9 cellular contexts compared by ENCODE assay signal in the genomic region with DNA sequence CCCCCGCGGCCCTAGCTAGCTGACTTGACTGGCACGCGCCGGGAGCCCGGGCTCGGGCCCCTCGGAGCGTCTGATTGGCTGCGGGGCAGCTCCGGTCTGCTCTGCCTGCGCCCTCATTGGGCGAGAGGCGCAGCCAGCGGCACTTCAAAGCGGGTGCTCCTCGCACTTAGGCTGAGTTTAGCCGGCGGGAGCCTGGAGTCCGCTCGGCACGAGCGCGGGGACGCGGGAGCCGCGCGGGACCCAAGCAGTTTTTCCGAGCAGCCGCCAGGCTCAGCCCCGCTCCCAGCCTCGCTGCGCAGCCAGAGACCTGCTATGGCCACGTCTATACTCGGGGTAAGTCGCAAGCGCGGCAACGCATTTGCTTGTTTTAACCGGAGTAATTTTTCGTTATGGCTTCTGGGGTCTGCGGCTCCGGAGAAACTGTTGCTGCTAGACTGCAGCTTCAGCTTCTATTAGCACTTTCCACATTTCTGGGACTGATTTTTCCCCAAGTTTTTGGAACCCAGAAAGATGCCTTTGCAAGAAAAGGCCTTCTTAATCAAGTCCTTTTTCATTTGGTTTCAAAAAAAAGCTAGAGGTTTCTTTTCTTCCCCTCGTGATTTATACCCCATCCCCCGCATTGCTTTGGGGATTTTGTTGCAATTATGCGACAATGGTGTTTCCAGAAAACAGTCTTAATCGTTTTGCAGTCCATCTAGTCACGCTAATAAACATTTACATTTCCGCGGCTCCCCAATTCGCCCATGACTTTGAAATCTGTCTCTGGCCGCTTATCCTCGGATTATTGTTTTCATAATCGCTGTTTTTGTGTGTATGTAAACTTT. TPM values are rescaled to one million over a fixed set of nuclear protein-coding genes. Genes with fewer than 3 reads are reported as not detected.
A peak's percentile ranks its signal among the peaks of the same experiment; 100 is the strongest.
DNase-seq lines count a peak whose midpoint lies in the region; ATAC-seq and TF ChIP-seq lines count a peak whose summit lies in the region.
"Had no signal": no experiment of that assay in that cellular context is flagged by ENCODE, and none has a peak within 500 bp of the region (broad histone marks: within the 10 kb centered on the region; RNA-seq: fewer than 3 reads in every experiment).

A gene (plus strand): TSS at position 174 of the 824 bp plus-strand sequence. CDS start 139 bp downstream, at position 313.

- POLR2A ChIA-PET in HEK293 (lab: Yijun Ruan, JAX) (interaction anchor here (0.6 kb wide), 1 partner anchor 669 kb away, joined by 3 read pairs; no protein-coding TSS in a partner anchor), SK-N-SH (lab: Yijun Ruan, JAX) (no interaction called here)

- no peak within 1 kb of the TSS for H3K9ac ChIP-seq in SK-N-SH

- H4K20me1 ChIP-seq in SK-N-SH (ENCODE audit: insufficient read depth), result peaks cover 20% of the 10 kb centered on the region

- no peak within 1 kb of the TSS; the same call in 1 of the 2 replicates for H2AFZ ChIP-seq in SK-N-SH (ENCODE audit: low read depth)

- peaks cover 97% of the 10 kb centered on the region for H3K27me3 ChIP-seq in SK-N-SH (ENCODE audit: insufficient read depth)

- peak within 1 kb of the TSS; percentile 79 for H3K4me3 ChIP-seq in HEK293 (ENCODE audit: low read depth, low read length)
- H3K4me3 ChIP-seq in SK-N-SH (ENCODE audit: low read depth in 2 of 2, low read length in 1 of 2), result peak within 1 kb of the TSS; percentile 11 to 17; a peak in 2 of 4 replicates
- peak within 1 kb of the TSS; percentile 26 for H3K4me3 ChIP-seq in epithelial cell of proximal tubule (ENCODE audit: low read depth, low read length)

- peak within 1 kb of the TSS; percentile 98 for H3K27ac ChIP-seq in HEK293 (ENCODE audit: extremely low read depth, low read depth, low read length)
- H3K27ac ChIP-seq in SK-N-SH (ENCODE audit: low read depth in 2 of 2, low read length in 1 of 2), result no peak within 1 kb of the TSS
- H3K27ac ChIP-seq: upper lobe of left lung had no signal

- no peaks in the 10 kb centered on the region for H3K36me3 ChIP-seq in HEK293 (ENCODE audit: control insufficient read depth in 2 of 2, insufficient read depth in 1 of 2, low read length in 2 of 2)
- H3K36me3 ChIP-seq in SK-N-SH (replicated peaks in 1 of 2; ENCODE audit: control insufficient read depth in 1 of 2, insufficient read depth in 2 of 2, low read length in 1 of 2), result no peaks in the 10 kb centered on the region
- H3K36me3 ChIP-seq: upper lobe of left lung had no signal

- CTCF ChIA-PET in HEK293 (lab: Yijun Ruan, JAX) (interaction anchor here (1.5 kb wide), 1 partner anchor 299 kb away, joined by 3 read pairs; no protein-coding TSS in a partner anchor), SK-N-SH (lab: Yijun Ruan, JAX) (interaction anchor here (0.7 to 2.6 kb wide), 5 partner anchors 9 to 1475 kb away, joined by 3 to 8 read pairs (median 4); no protein-coding TSS in a partner anchor)

- no peak for TF ChIP-seq CTCF in HEK293 (tag by site-specific recombination; IDR thresholded peaks at IDR 0.05)
- no peak for TF ChIP-seq CTCF in SK-N-SH (IDR thresholded peaks at IDR 0.05)
- no peak for TF ChIP-seq CTCF in epithelial cell of proximal tubule (conservative IDR thresholded peaks at IDR 0.05; ENCODE audit: low read depth, low read length)
- no peak for TF ChIP-seq CTCF in progenitor cell of endocrine pancreas (IDR thresholded peaks at IDR 0.05; ENCODE audit: unreplicated experiment)

- peak within 1 kb of the TSS; percentile 69 for H3K4me2 ChIP-seq in SK-N-SH

- peaks cover 13% of the 10 kb centered on the region for H3K4me1 Mint-ChIP-seq in progenitor cell of endocrine pancreas (ENCODE audit: low read depth)

- no peaks in the 10 kb centered on the region for H3K36me3 Mint-ChIP-seq in progenitor cell of endocrine pancreas (ENCODE audit: insufficient read depth)

- peak within 1 kb of the TSS; percentile 73 for H3K27ac Mint-ChIP-seq in progenitor cell of endocrine pancreas

- peaks cover 4% of the 10 kb centered on the region for H3F3A ChIP-seq in SK-N-SH (replicated peaks; ENCODE audit: insufficient read depth)

- DNase-seq in CD1c-positive myeloid dendritic cell (ENCODE audit: extremely low spot score), result peak; percentile 30
- peak; percentile 91 for DNase-seq in SK-N-SH
- DNase-seq in epithelial cell of proximal tubule (ENCODE audit: low read depth), result no peak
- DNase-seq in progenitor cell of endocrine pancreas (ENCODE audit: low spot score, unreplicated experiment), result peak; percentile 30
- no peak for DNase-seq in effector CD4-positive, alpha-beta T cell

- no peak for TF ChIP-seq RAD21 in SK-N-SH (IDR thresholded peaks at IDR 0.05; ENCODE audit: low read length)

- H3K4me1 ChIP-seq in HEK293 (ENCODE audit: control insufficient read depth, insufficient read depth, low read length) (peaks cover 10% of the 10 kb centered on the region), SK-N-SH (ENCODE audit: control insufficient read depth in 1 of 2, insufficient read depth in 2 of 2, low read depth in 1 of 2, low read length in 1 of 2) (peaks cover 0 to 28% of the 10 kb centered on the region in 2 experiments; a peak in 1 of 4 replicates)

- no peaks in the 10 kb centered on the region for H3K9me3 ChIP-seq in HEK293 (ENCODE audit: control insufficient read depth, insufficient read depth, low read depth, low read length)
- H3K9me3 ChIP-seq in SK-N-SH, result no peaks in the 10 kb centered on the region
- H3K9me3 ChIP-seq: upper lobe of left lung had no signal

- no peaks in the 10 kb centered on the region for H3K9me2 ChIP-seq in SK-N-SH

- peaks cover 85% of the 10 kb centered on the region for H3K27me3 Mint-ChIP-seq in progenitor cell of endocrine pancreas

- H3K4me3 Mint-ChIP-seq in progenitor cell of endocrine pancreas (ENCODE audit: low read depth), result peak within 1 kb of the TSS; percentile 49

- H3K79me2 ChIP-seq in SK-N-SH (ENCODE audit: insufficient read depth), result no peaks in the 10 kb centered on the region

- ATAC-seq in GM19397 (IDR thresholded peaks at IDR 0.05; ENCODE audit: unreplicated experiment) (no peak), GM21717 (IDR thresholded peaks at IDR 0.05; ENCODE audit: unreplicated experiment) (no peak)

- 2% methylated on average over 44 of the region's 55 CpGs for WGBS in SK-N-SH (ENCODE audit: low lambda C conversion rate)

- TF ChIP-seq EP300 in SK-N-SH (IDR thresholded peaks at IDR 0.05; ENCODE audit: borderline replicate concordance in 1 of 2, low read depth in 1 of 2, low read length in 1 of 2), result no peak

- no peaks in the 10 kb centered on the region for H3K9me3 Mint-ChIP-seq in progenitor cell of endocrine pancreas (ENCODE audit: low read depth)

TF ChIP-seq in HEK293, 187 proteins besides CTCF, POLR2A, EP300 and RAD21 (continues in another document):
- no peak for TF ChIP-seq ZFP69B (tag by site-specific recombination; IDR thresholded peaks at IDR 0.05)
- no peak for TF ChIP-seq ZNF560 (tag by site-specific recombination; IDR thresholded peaks at IDR 0.05; ENCODE audit: borderline replicate concordance)
- no peak for TF ChIP-seq FEZF1 (tag by site-specific recombination; IDR thresholded peaks at IDR 0.05)
- TF ChIP-seq OSR2 (tag by site-specific recombination; IDR thresholded peaks at IDR 0.05), result peak; percentile 67
- TF ChIP-seq, protein P1, sequence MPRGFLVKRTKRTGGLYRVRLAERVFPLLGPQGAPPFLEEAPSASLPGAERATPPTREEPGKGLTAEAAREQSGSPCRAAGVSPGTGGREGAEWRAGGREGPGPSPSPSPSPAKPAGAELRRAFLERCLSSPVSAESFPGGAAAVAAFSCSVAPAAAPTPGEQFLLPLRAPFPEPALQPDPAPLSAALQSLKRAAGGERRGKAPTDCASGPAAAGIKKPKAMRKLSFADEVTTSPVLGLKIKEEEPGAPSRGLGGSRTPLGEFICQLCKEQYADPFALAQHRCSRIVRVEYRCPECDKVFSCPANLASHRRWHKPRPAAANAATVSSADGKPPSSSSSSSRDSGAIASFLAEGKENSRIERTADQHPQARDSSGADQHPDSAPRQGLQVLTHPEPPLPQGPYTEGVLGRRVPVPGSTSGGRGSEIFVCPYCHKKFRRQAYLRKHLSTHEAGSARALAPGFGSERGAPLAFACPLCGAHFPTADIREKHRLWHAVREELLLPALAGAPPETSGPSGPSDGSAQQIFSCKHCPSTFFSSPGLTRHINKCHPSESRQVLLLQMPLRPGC (tag by site-specific recombination; IDR thresholded peaks at IDR 0.05), result no peak
- TF ChIP-seq ZNF555 (tag by site-specific recombination; conservative IDR thresholded peaks at IDR 0.05), result no peak
- TF ChIP-seq ZBTB7A (tag by site-specific recombination; IDR thresholded peaks at IDR 0.05; ENCODE audit: low read depth), result no peak

TF ChIP-seq in SK-N-SH, 30 proteins besides CTCF, POLR2A, EP300 and RAD21:
- TF ChIP-seq SMC3 (IDR thresholded peaks at IDR 0.05; ENCODE audit: low read depth, low read length), result no peak
- TF ChIP-seq, protein P2, sequence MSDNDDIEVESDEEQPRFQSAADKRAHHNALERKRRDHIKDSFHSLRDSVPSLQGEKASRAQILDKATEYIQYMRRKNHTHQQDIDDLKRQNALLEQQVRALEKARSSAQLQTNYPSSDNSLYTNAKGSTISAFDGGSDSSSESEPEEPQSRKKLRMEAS (IDR thresholded peaks at IDR 0.05; ENCODE audit: low read depth), result peak; percentile 59
- TF ChIP-seq, protein P3, sequence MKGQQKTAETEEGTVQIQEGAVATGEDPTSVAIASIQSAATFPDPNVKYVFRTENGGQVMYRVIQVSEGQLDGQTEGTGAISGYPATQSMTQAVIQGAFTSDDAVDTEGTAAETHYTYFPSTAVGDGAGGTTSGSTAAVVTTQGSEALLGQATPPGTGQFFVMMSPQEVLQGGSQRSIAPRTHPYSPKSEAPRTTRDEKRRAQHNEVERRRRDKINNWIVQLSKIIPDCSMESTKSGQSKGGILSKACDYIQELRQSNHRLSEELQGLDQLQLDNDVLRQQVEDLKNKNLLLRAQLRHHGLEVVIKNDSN (IDR thresholded peaks at IDR 0.05; ENCODE audit: borderline replicate concordance, low read depth), result 0 out of 2 replicates have a peak, but pooled peaks have one; percentile 13

RNA-seq across cellular contexts. Expression of the gene that starts here (rescaled TPM):
- not detected in 2 replicates for polyA plus RNA-seq in SK-N-SH (2012; rRNA removed)
- not detected in 2 replicates for polyA plus RNA-seq in SK-N-SH (2012; cell fraction: cytosol; rRNA removed)
- polyA plus RNA-seq in SK-N-SH (2012; cell fraction: nucleus; rRNA removed), result not detected in 2 replicates
- total RNA-seq in epithelial cell of proximal tubule, result 0.06 TPM in 1 of 2 replicates, not detected in the other
- 0.11 TPM in 1 of 2 replicates, not detected in the other for total RNA-seq in progenitor cell of endocrine pancreas
- total RNA-seq: upper lobe of left lung had no signal

Comparison
In these comparisons a context has a peak if more than half of its experiments do, and no peak if none do; other contexts are left out.
1. Peak in DNase-seq, H3K4me3 ChIP-seq and H3K4me2 ChIP-seq in SK-N-SH; RNA of the gene not detected or under 1 TPM.
2. Peak in DNase-seq in progenitor cell of endocrine pancreas; RNA of the gene not detected or under 1 TPM.
3. H3K4me3 ChIP-seq: peak in every context shown above with its lines; median percentile 79 in HEK293; 26 in epithelial cell of proximal tubule; 14 in SK-N-SH.